15 cellular contexts compared by ENCODE assay signal in the genomic region with DNA sequence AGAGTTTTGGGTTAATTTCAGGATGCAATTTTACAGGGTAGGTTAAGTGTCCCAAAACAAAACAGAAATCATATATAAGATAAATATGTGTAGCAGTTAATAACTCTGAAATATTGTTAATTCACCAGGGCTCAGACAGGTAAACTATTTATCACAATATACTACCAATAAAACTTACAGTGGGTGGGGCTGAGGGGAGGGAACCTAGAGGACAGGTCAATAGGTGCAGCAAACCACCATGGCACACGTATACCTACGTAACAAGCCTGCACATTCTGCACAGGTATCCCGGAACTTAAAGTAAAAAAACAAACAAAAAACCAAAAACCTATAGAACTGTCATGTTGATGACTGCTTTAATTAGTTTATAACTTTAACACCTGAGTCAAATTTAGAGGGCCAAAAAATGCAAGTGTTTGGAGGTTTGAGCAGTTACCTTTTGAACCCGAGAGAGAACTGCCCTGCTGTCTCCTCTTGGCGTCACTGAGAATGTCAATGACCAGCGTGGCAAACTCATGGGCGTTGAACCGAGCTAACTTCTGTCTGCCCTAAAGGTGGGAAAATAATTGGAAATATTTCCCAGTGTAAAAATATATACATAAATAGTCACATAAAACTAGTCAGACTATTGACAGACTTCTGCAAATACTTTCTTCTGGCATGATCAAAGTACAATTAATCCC. TPM values are rescaled to one million over a fixed set of nuclear protein-coding genes. Genes with fewer than 3 reads are reported as not detected.
DNase-seq lines count a peak whose midpoint lies in the region; ATAC-seq and TF ChIP-seq lines count a peak whose summit lies in the region.
"Had no signal": no experiment of that assay in that cellular context is flagged by ENCODE, and none has a peak within 500 bp of the region (broad histone marks: within the 10 kb centered on the region; RNA-seq: fewer than 3 reads in every experiment).

No MANE protein-coding gene starts in this region.

- in situ Hi-C loops in brain microvascular endothelial cell (cut with HindIII; ENCODE audit: low pct_ligation_motif_present, low sequenced_read_pairs): no loop called here

- TF ChIP-seq CTCF in left ventricle myocardium inferior (IDR thresholded peaks at IDR 0.05; ENCODE audit: borderline replicate concordance) (no peak), mucosa of descending colon (IDR thresholded peaks at IDR 0.05) (no peak), brain microvascular endothelial cell (IDR thresholded peaks at IDR 0.05; ENCODE audit: low read depth, low read length, missing control alignments) (no peak)

- H3K36me3 Mint-ChIP-seq in central memory CD8-positive, alpha-beta T cell (ENCODE audit: insufficient read depth): peaks cover 72% of the 10 kb centered on the region

- peaks cover 39% of the 10 kb centered on the region for H3K4me1 ChIP-seq in left ventricle myocardium inferior
- peaks cover 4% of the 10 kb centered on the region for H3K4me1 ChIP-seq in mucosa of descending colon (ENCODE audit: low read depth)
- H3K4me1 ChIP-seq: BLaER1 treated with 17β-estradiol and CSF1 and Interleukin-3, amounts not matched to agents 10 nM and 100 nM had no signal

- no peaks in the 10 kb centered on the region for H3K27me3 ChIP-seq in left ventricle myocardium inferior (ENCODE audit: low read depth)
- H3K27me3 ChIP-seq in brain microvascular endothelial cell (replicated peaks): no peaks in the 10 kb centered on the region
- H3K27me3 ChIP-seq: BLaER1 treated with 17β-estradiol and CSF1 and Interleukin-3, amounts not matched to agents 10 nM and 100 nM had no signal

- intact Hi-C loops in left ventricle myocardium inferior (cut with micrococcal nuclease): no loop called here
- intact Hi-C loops in Right ventricle myocardium superior (cut with DNase I): no loop called here
- intact Hi-C loops in mucosa of descending colon (cut with DNase I, micrococcal nuclease): no loop called here

- H3K9me3 Mint-ChIP-seq in central memory CD8-positive, alpha-beta T cell: no peaks in the 10 kb centered on the region
- H3K9me3 Mint-ChIP-seq: CD4-positive, alpha-beta memory T cell; H9 had no signal

- H3K9me3 ChIP-seq in left ventricle myocardium inferior (replicated peaks) (no peaks in the 10 kb centered on the region), mucosa of descending colon (no peaks in the 10 kb centered on the region)
- H3K9me3 ChIP-seq: BLaER1 treated with 17β-estradiol and CSF1 and Interleukin-3, amounts not matched to agents 10 nM and 100 nM had no signal

- no peaks in the 10 kb centered on the region for H3K27me3 Mint-ChIP-seq in central memory CD8-positive, alpha-beta T cell
- H3K27me3 Mint-ChIP-seq: B cell; CD4-positive, alpha-beta memory T cell had no signal

- DNase-seq in left ventricle myocardium inferior (no peak), Right ventricle myocardium superior (no peak), mucosa of descending colon (peak in 1 of 3 donors; percentile 35), brain microvascular endothelial cell (no peak)
- DNase-seq in central memory CD8-positive, alpha-beta T cell (ENCODE audit: low spot score in 2 of 2): no peak
- no peak for DNase-seq in activated CD8-positive, alpha-beta memory T cell treated with anti-CD3 and anti-CD28 coated beads, Interleukin-2, amount 50 U/mL, for 48 hours
- DNase-seq: Calu3; CD4-positive, alpha-beta memory T cell; DMS79 treated with DMSO at 0.1 percent for 48 hours; GF-D8; H9 had no signal

- H3K4me3 ChIP-seq in left ventricle myocardium inferior: no peak overlapping the region
- H3K4me3 ChIP-seq in mucosa of descending colon: no peak overlapping the region
- H3K4me3 ChIP-seq in brain microvascular endothelial cell (ENCODE audit: low read depth, low read length): no peak overlapping the region
- H3K4me3 ChIP-seq: BLaER1 treated with 17β-estradiol and CSF1 and Interleukin-3, amounts not matched to agents 10 nM and 100 nM had no signal

- peak overlapping the region; percentile 25 for H3K27ac Mint-ChIP-seq in central memory CD8-positive, alpha-beta T cell (ENCODE audit: low read depth)
- H3K27ac Mint-ChIP-seq: B cell, H9 had no signal

- no peak overlapping the region for H3K4me3 Mint-ChIP-seq in central memory CD8-positive, alpha-beta T cell
- H3K4me3 Mint-ChIP-seq: B cell; CD4-positive, alpha-beta memory T cell; H9 had no signal

- ATAC-seq in Right ventricle myocardium superior (ENCODE audit: poor library complexity) (no peak), mucosa of descending colon (peak; percentile 59), GM18517 (IDR thresholded peaks at IDR 0.05; ENCODE audit: unreplicated experiment) (no peak)
- ATAC-seq in central memory CD8-positive, alpha-beta T cell (replicated peaks; ENCODE audit: extremely low read depth, poor library complexity, severe bottlenecking): no peak

- peaks cover 95% of the 10 kb centered on the region for H3K36me3 ChIP-seq in left ventricle myocardium inferior
- no peaks in the 10 kb centered on the region for H3K36me3 ChIP-seq in mucosa of descending colon (ENCODE audit: low read depth)
- peaks cover 22% of the 10 kb centered on the region for H3K36me3 ChIP-seq in brain microvascular endothelial cell (replicated peaks)

- peak overlapping the region; percentile 30 for H3K27ac ChIP-seq in left ventricle myocardium inferior (replicated peaks)
- H3K27ac ChIP-seq in brain microvascular endothelial cell: no peak overlapping the region
- H3K27ac ChIP-seq: 22Rv1; BLaER1 treated with 17β-estradiol and CSF1 and Interleukin-3, amounts not matched to agents 10 nM and 100 nM had no signal

- H3K4me1 Mint-ChIP-seq in central memory CD8-positive, alpha-beta T cell: peaks cover 11% of the 10 kb centered on the region
- H3K4me1 Mint-ChIP-seq: B cell, H9 had no signal

RNA-seq across cellular contexts. Expression of gene GIT2, which starts 36.6 kb away (rescaled TPM):
- total RNA-seq in left ventricle myocardium inferior (50.5 TPM), Right ventricle myocardium superior (41.5 TPM), mucosa of descending colon (10 to 100 TPM; 33.3 to 46.2 (median 39.6) TPM)

RNA-seq across cellular contexts. Expression of gene ANKRD13A, which starts 39.7 kb away (rescaled TPM):
- 20.0 TPM for total RNA-seq in left ventricle myocardium inferior
- 24.7 TPM for total RNA-seq in Right ventricle myocardium superior
- total RNA-seq in mucosa of descending colon: 10 to 100 TPM; 56.0 to 75.2 (median 63.9) TPM

RNA-seq across cellular contexts. Expression of gene TCHP, which starts 59.5 kb away (rescaled TPM):
- 10.4 TPM for total RNA-seq in left ventricle myocardium inferior
- 8.3 TPM for total RNA-seq in Right ventricle myocardium superior
- total RNA-seq in mucosa of descending colon: 10 to 100 TPM; 24.7 to 27.8 (median 24.9) TPM
